In the genomic region with DNA sequence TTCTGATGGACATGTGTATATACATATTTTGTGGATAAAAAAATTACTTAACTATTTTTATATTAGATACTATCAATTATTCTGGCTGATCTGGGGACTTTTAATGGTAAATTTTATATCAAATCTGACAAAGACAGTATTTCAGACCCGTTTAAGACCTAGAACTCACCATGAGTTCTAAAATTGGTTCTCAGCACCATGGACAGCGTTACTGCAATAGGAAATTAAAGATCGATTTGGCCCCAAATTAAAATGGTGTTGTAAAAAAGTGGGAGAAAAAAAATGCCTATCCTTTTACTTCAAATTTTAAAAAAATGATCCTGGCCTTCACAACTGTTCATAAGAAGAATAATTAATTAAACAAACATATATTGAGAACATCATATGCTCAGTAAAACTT, we compare ENCODE assay signal across 13 cellular contexts. TPM values are rescaled to one million over a fixed set of nuclear protein-coding genes. Genes with fewer than 3 reads are reported as not detected.
DNase-seq lines count a peak whose midpoint lies in the region; ATAC-seq, FAIRE-seq and TF ChIP-seq lines count a peak whose summit lies in the region.
"Had no signal": no experiment of that assay in that cellular context is flagged by ENCODE, and none has a peak within 500 bp of the region (broad histone marks: within the 10 kb centered on the region; RNA-seq: fewer than 3 reads in every experiment).

No MANE protein-coding gene starts in this region.

- H3K9me3 ChIP-seq in CD4-positive, CD25-positive, alpha-beta regulatory T cell (ENCODE audit: control insufficient read depth in 2 of 2, low read length in 2 of 2), result no peaks in the 10 kb centered on the region
- no peaks in the 10 kb centered on the region for H3K9me3 ChIP-seq in kidney (ENCODE audit: control insufficient read depth in 1 of 2, low read length in 2 of 2)

- no peak overlapping the region for H3K27ac Mint-ChIP-seq in CD4-positive, CD25-positive, alpha-beta regulatory T cell
- no peak overlapping the region for H3K27ac Mint-ChIP-seq in HFFc6
- H3K27ac Mint-ChIP-seq: activated naive CD8-positive, alpha-beta T cell treated with anti-CD3 and anti-CD28 coated beads for 36 hours; nephron had no signal

- no peak overlapping the region for H3K9ac ChIP-seq in kidney (ENCODE audit: low read length in 2 of 2)

- no peaks in the 10 kb centered on the region for H3K4me1 ChIP-seq in CD4-positive, CD25-positive, alpha-beta regulatory T cell (ENCODE audit: control insufficient read depth, insufficient read depth, low read length, poor library complexity, severe bottlenecking)
- H3K4me1 ChIP-seq in kidney (ENCODE audit: control insufficient read depth in 1 of 2, insufficient read depth in 1 of 2, low read depth in 1 of 2, low read length in 2 of 2), result no peaks in the 10 kb centered on the region

- no peak overlapping the region for H3K4me3 Mint-ChIP-seq in CD4-positive, CD25-positive, alpha-beta regulatory T cell
- H3K4me3 Mint-ChIP-seq in HFFc6, result no peak overlapping the region
- H3K4me3 Mint-ChIP-seq: activated naive CD8-positive, alpha-beta T cell treated with anti-CD3 and anti-CD28 coated beads for 36 hours; nephron had no signal

- DNase-seq in CD4-positive, CD25-positive, alpha-beta regulatory T cell, result peak in 2 of 3 donors; percentile 4 to 20
- DNase-seq in Jurkat, Clone E6-1 (ENCODE audit: low read depth, low spot score), result peak; percentile 28
- DNase-seq in astrocyte of the cerebellum (ENCODE audit: low read depth) (peak; percentile 33), kidney (no peak), cerebellar cortex (ENCODE audit: low spot score) (no peak), putamen (ENCODE audit: low spot score) (no peak), T-helper 9 cell (no peak), HFFc6 (no peak)
- DNase-seq: activated CD8-positive, alpha-beta memory T cell treated with anti-CD3 and anti-CD28 coated beads for 24 hours; activated naive CD8-positive, alpha-beta T cell treated with anti-CD3 and anti-CD28 coated beads for 36 hours; NCI-H1417; NCI-H774 had no signal

- intact Hi-C loops in kidney (cut with DNase I), result no loop called here

- H3K27me3 ChIP-seq in CD4-positive, CD25-positive, alpha-beta regulatory T cell (ENCODE audit: control insufficient read depth, insufficient read depth, low read length), result no peaks in the 10 kb centered on the region

- no peaks in the 10 kb centered on the region for H3K27me3 Mint-ChIP-seq in CD4-positive, CD25-positive, alpha-beta regulatory T cell
- H3K27me3 Mint-ChIP-seq in HFFc6 (ENCODE audit: insufficient read depth), result no peaks in the 10 kb centered on the region
- H3K27me3 Mint-ChIP-seq: activated naive CD8-positive, alpha-beta T cell treated with anti-CD3 and anti-CD28 coated beads for 36 hours had no signal

- H3K9me3 Mint-ChIP-seq in CD4-positive, CD25-positive, alpha-beta regulatory T cell, result peaks cover 0 to 7% (median 0%) of the 10 kb centered on the region in 7 donors
- H3K9me3 Mint-ChIP-seq in HFFc6, result no peaks in the 10 kb centered on the region
- H3K9me3 Mint-ChIP-seq: activated naive CD8-positive, alpha-beta T cell treated with anti-CD3 and anti-CD28 coated beads for 36 hours; nephron had no signal

- TF ChIP-seq CTCF in astrocyte of the cerebellum (IDR thresholded peaks at IDR 0.05; ENCODE audit: low read depth, low read length, missing control alignments) (no peak), kidney (IDR thresholded peaks at IDR 0.05; ENCODE audit: borderline replicate concordance, extremely low read depth, insufficient read depth) (no peak), HFFc6 (IDR thresholded peaks at IDR 0.05) (no peak)

- H3K36me3 Mint-ChIP-seq in CD4-positive, CD25-positive, alpha-beta regulatory T cell, result no peaks in the 10 kb centered on the region
- no peaks in the 10 kb centered on the region for H3K36me3 Mint-ChIP-seq in HFFc6 (ENCODE audit: low read depth)
- H3K36me3 Mint-ChIP-seq: activated naive CD8-positive, alpha-beta T cell treated with anti-CD3 and anti-CD28 coated beads for 36 hours had no signal

- in situ Hi-C loops in astrocyte of the cerebellum (cut with HindIII; ENCODE audit: low sequenced_read_pairs), result no loop called here

- FAIRE-seq in kidney (lab: Jason Lieb, UNC), result peak; percentile 27

- no peak overlapping the region for H3K27ac ChIP-seq in CD4-positive, CD25-positive, alpha-beta regulatory T cell (ENCODE audit: insufficient read depth, low read length, poor library complexity, severe bottlenecking)
- H3K27ac ChIP-seq in kidney (ENCODE audit: low read depth in 2 of 2, low read length in 2 of 2), result no peak overlapping the region

- H3K4me1 Mint-ChIP-seq in CD4-positive, CD25-positive, alpha-beta regulatory T cell, result no peaks in the 10 kb centered on the region
- H3K4me1 Mint-ChIP-seq in HFFc6 (ENCODE audit: low read depth), result no peaks in the 10 kb centered on the region
- H3K4me1 Mint-ChIP-seq: activated naive CD8-positive, alpha-beta T cell treated with anti-CD3 and anti-CD28 coated beads for 36 hours; nephron had no signal

- ATAC-seq in CD4-positive, CD25-positive, alpha-beta regulatory T cell (ENCODE audit: low read depth in 2 of 2), result no peak

- no peak overlapping the region for H3K4me3 ChIP-seq in CD4-positive, CD25-positive, alpha-beta regulatory T cell (ENCODE audit: low read depth, low read length)
- no peak overlapping the region for H3K4me3 ChIP-seq in Jurkat, Clone E6-1 (ENCODE audit: low read length)
- H3K4me3 ChIP-seq in astrocyte of the cerebellum (ENCODE audit: low read depth, low read length) (no peak overlapping the region), kidney (ENCODE audit: low read length in 2 of 2) (no peak overlapping the region)

- H3K36me3 ChIP-seq in CD4-positive, CD25-positive, alpha-beta regulatory T cell (ENCODE audit: control insufficient read depth, insufficient read depth, low read length), result no peaks in the 10 kb centered on the region
- H3K36me3 ChIP-seq in kidney (ENCODE audit: control insufficient read depth in 1 of 2, insufficient read depth in 2 of 2, low read length in 2 of 2), result no peaks in the 10 kb centered on the region

RNA-seq across cellular contexts. Expression of gene SCN2A, which starts 0.9 kb away (rescaled TPM):
- not detected for total RNA-seq in CD4-positive, CD25-positive, alpha-beta regulatory T cell
- polyA plus RNA-seq in CD4-positive, CD25-positive, alpha-beta regulatory T cell, result not detected
- not detected for polyA plus RNA-seq in Jurkat, Clone E6-1 (2012; ENCODE audit: insufficient read depth, insufficient read length)
- 9.9 TPM for total RNA-seq in kidney
- polyA plus RNA-seq in kidney (ENCODE audit: insufficient read depth, low read depth, low replicate concordance), result 2.7 TPM
- under 1 TPM; 0.14 to 0.94 (median 0.67) TPM for total RNA-seq in HFFc6 (2021; fragmentation: NEBNext Ultra II Directional; extraction: Animal tissue kit (Norgen Biotek cat#: 25700))

RNA-seq across cellular contexts. Expression of gene SCN3A, which starts 34.4 kb away (rescaled TPM):
- total RNA-seq in CD4-positive, CD25-positive, alpha-beta regulatory T cell, result not detected
- under 1 TPM in 1 of 4 donors, not detected in 3; 0.09 TPM for polyA plus RNA-seq in CD4-positive, CD25-positive, alpha-beta regulatory T cell
- polyA plus RNA-seq in Jurkat, Clone E6-1 (2012; ENCODE audit: insufficient read depth, insufficient read length), result 0.27 TPM
- 6.3 TPM for total RNA-seq in kidney
- polyA plus RNA-seq in kidney (ENCODE audit: insufficient read depth, low read depth, low replicate concordance), result 0.11 TPM
- 1 to 10 TPM in 4 of 6 experiments, under 1 TPM in 1, not detected in 1; 0.14 to 2.2 (median 1.9) TPM for total RNA-seq in HFFc6 (2021; fragmentation: NEBNext Ultra II Directional; extraction: Animal tissue kit (Norgen Biotek cat#: 25700))

Comparison
In these comparisons a context has a peak if more than half of its experiments do, and no peak if none do; other contexts are left out.
1. DNase-seq: peak in CD4-positive, CD25-positive, alpha-beta regulatory T cell (2 of 3), Jurkat, Clone E6-1 (single experiment) and astrocyte of the cerebellum (single experiment); none in kidney (single experiment), cerebellar cortex (single experiment), putamen (single experiment), T-helper 9 cell (single experiment) and HFFc6 (single experiment).